ENCODE assay signal across 1 cellular context in the genomic region with DNA sequence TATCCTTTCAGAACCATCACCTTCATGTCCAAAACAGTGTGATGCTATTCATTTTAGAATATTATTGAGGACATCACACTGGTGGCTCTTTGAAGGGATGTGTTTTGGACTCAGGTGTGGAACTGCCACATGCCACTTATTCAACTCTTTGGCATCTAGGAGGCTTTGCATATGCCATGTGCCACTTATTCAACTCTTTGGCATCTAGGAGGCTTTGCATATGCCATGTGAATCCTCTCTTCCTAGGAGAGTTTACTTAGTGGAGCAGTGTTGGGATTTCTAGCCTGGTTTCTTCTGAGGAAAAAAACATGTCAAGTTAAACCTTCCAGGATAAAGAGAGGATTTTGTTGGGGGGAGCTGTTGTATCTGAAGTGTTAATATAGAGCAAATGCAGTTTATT.
TF ChIP-seq lines count a peak whose summit lies in the region.

No MANE protein-coding gene starts in this region.

TF ChIP-seq in HCT116, 20 proteins besides CTCF, POLR2A, EP300 and RAD21 (continued from another document):
- TF ChIP-seq, protein P1, sequence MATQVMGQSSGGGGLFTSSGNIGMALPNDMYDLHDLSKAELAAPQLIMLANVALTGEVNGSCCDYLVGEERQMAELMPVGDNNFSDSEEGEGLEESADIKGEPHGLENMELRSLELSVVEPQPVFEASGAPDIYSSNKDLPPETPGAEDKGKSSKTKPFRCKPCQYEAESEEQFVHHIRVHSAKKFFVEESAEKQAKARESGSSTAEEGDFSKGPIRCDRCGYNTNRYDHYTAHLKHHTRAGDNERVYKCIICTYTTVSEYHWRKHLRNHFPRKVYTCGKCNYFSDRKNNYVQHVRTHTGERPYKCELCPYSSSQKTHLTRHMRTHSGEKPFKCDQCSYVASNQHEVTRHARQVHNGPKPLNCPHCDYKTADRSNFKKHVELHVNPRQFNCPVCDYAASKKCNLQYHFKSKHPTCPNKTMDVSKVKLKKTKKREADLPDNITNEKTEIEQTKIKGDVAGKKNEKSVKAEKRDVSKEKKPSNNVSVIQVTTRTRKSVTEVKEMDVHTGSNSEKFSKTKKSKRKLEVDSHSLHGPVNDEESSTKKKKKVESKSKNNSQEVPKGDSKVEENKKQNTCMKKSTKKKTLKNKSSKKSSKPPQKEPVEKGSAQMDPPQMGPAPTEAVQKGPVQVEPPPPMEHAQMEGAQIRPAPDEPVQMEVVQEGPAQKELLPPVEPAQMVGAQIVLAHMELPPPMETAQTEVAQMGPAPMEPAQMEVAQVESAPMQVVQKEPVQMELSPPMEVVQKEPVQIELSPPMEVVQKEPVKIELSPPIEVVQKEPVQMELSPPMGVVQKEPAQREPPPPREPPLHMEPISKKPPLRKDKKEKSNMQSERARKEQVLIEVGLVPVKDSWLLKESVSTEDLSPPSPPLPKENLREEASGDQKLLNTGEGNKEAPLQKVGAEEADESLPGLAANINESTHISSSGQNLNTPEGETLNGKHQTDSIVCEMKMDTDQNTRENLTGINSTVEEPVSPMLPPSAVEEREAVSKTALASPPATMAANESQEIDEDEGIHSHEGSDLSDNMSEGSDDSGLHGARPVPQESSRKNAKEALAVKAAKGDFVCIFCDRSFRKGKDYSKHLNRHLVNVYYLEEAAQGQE (IDR thresholded peaks at IDR 0.05; ENCODE audit: low read depth): no peak
